Comparison of ENCODE assay signal across 15 cellular contexts in the genomic region with DNA sequence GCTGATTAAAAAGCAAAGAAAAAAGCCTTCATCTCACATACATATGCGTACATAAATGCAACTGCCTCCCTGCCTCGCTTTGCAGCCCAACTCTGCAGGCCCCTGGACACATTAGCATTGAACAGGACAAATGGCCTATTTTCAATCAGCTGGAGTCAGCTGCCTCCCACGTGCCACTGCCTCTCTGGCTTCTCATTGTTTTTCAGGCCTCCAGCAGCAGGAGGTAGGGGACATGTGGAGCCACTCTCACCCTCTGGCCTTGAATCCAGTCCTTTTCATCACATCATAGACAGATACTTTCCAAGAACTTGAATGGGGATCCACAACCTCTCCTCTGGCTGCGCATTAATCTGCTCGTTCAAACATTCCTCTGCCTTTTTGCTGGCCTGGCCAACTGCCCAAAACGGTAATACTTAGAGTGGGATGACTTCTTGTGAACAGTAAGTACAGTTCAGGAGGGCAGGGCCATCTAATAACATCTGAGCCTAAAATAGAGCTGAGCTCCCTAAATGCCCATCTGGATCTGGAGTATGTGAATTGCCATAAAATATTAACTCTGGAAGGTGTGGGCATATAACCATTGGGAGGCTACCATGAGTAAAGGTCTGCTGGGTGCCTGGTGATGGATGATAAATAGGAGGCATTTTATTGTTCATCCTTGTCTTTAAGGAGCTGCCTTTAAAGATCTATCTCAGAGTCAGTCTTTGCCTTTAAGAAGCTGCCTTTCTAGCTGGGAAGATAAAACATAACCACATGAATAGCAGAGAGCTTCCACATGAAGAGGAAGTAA.
DNase-seq lines count a peak whose midpoint lies in the region; ATAC-seq and TF ChIP-seq lines count a peak whose summit lies in the region.
"Had no signal": no experiment of that assay in that cellular context is flagged by ENCODE, and none has a peak within 500 bp of the region (broad histone marks: within the 10 kb centered on the region; RNA-seq: fewer than 3 reads in every experiment).

No MANE protein-coding gene starts in this region.

- H3K9me3 Mint-ChIP-seq in type B pancreatic cell: no peaks in the 10 kb centered on the region

- peaks cover 15% of the 10 kb centered on the region for H3K4me1 Mint-ChIP-seq in type B pancreatic cell (ENCODE audit: unreplicated experiment)

- no peaks in the 10 kb centered on the region for H3K27me3 Mint-ChIP-seq in type B pancreatic cell

- peak overlapping the region; percentile 78 for H3K27ac Mint-ChIP-seq in type B pancreatic cell
- H3K27ac Mint-ChIP-seq: HFFc6 had no signal

- ATAC-seq in GM21528 (IDR thresholded peaks at IDR 0.05; ENCODE audit: low FRiP score, unreplicated experiment): no peak
- ATAC-seq: Panc1 had no signal

- DNase-seq in NCI-H2227 treated with DMSO at 0.1 percent for 48 hours (lab: John Stamatoyannopoulos, UW): peak; percentile 2
- no peak for DNase-seq in NCI-H2227 (lab: John Stamatoyannopoulos, UW; ENCODE audit: unreplicated experiment)
- peak; percentile 89 for DNase-seq in globus pallidus (ENCODE audit: low spot score)
- DNase-seq in midbrain (lab: John Stamatoyannopoulos, UW): peak; percentile 67
- DNase-seq in type B pancreatic cell (ENCODE audit: extremely low spot score, unreplicated experiment): no peak
- DNase-seq in GOT3 (lab: John Stamatoyannopoulos, UW): no peak
- no peak for DNase-seq in AG08395 (ENCODE audit: low spot score)
- DNase-seq: activated CD8-positive, alpha-beta memory T cell treated with anti-CD3 and anti-CD28 coated beads for 24 hours; activated effector memory CD4-positive, alpha-beta T cell treated with anti-CD3 and anti-CD28 coated beads, Interleukin-2, amount 50 U/mL, for 16 hours; HFFc6; mesenchymal stem cell; NCI-H1417 treated with DMSO at 0.1 percent for 48 hours; NCI-H524 had no signal

- no peaks in the 10 kb centered on the region for H3K36me3 Mint-ChIP-seq in type B pancreatic cell

- TF ChIP-seq CTCF in type B pancreatic cell (conservative IDR thresholded peaks at IDR 0.05): no peak

- peak overlapping the region; percentile 13 for H3K4me3 Mint-ChIP-seq in type B pancreatic cell
- H3K4me3 Mint-ChIP-seq: HFFc6 had no signal

Comparison
In these comparisons a context has a peak if more than half of its experiments do, and no peak if none do; other contexts are left out.
1. DNase-seq: peak in NCI-H2227 treated with DMSO at 0.1 percent for 48 hours (single experiment), globus pallidus (single experiment) and midbrain (single experiment); none in NCI-H2227 (single experiment), type B pancreatic cell (single experiment), GOT3 (single experiment) and AG08395 (single experiment).